20 cellular contexts compared by ENCODE assay signal in genomic region chr16:73187163-73187562, GRCh38.
DNase-seq lines count a peak whose midpoint lies in the region; ATAC-seq and TF ChIP-seq lines count a peak whose summit lies in the region.
"Had no signal": no experiment of that assay in that cellular context is flagged by ENCODE, and none has a peak within 500 bp of the region (broad histone marks: within the 10 kb centered on the region; RNA-seq: fewer than 3 reads in every experiment).

No MANE protein-coding gene starts in this region.

- no peaks in the 10 kb centered on the region for H3K36me3 ChIP-seq in HEK293 (ENCODE audit: control insufficient read depth in 2 of 2, insufficient read depth in 1 of 2, low read length in 2 of 2)
- no peaks in the 10 kb centered on the region for H3K36me3 ChIP-seq in SK-N-SH (replicated peaks in 1 of 2; ENCODE audit: control insufficient read depth in 1 of 2, insufficient read depth in 2 of 2, low read length in 1 of 2)
- no peaks in the 10 kb centered on the region for H3K36me3 ChIP-seq in mesodermal cell (ENCODE audit: control insufficient read depth, insufficient read depth, low read length)
- H3K36me3 ChIP-seq: BLaER1 treated with 17β-estradiol and CSF1 and Interleukin-3, amounts not matched to agents 10 nM and 100 nM; Peyer's patch; SJCRH30 had no signal

- H2AFZ ChIP-seq in SK-N-SH (ENCODE audit: low read depth) = peak overlapping the region; percentile 31; the same call in 1 of the 2 replicates

- no peak overlapping the region for H3K4me3 Mint-ChIP-seq in stimulated activated effector memory CD8-positive, alpha-beta T cell treated with anti-CD3 and anti-CD28 coated beads, Interleukin-12 subunit alpha, Interleukin-12 subunit beta, amount 100 ng/mL, for 72 hours
- H3K4me3 Mint-ChIP-seq: CD4-positive, alpha-beta memory T cell had no signal

- 18% methylated on average over 2 of the region's 2 CpGs for WGBS in SK-N-SH (ENCODE audit: low lambda C conversion rate)
- WGBS in mesodermal cell (ENCODE audit: insufficient coverage in 2 of 2), 2 experiments = 88% methylated on average over 1 of the region's 2 CpGs; no CpG with 5 or more reads in 1 of the 2 experiments

- no peak overlapping the region for H3K9ac ChIP-seq in SK-N-SH
- H3K9ac ChIP-seq: BLaER1 treated with 17β-estradiol and CSF1 and Interleukin-3, amounts not matched to agents 10 nM and 100 nM; KMS-11 had no signal

- no peak for DNase-seq in SK-N-SH
- no peak for DNase-seq in choroid plexus epithelial cell (ENCODE audit: low read depth)
- DNase-seq in NCI-H1694 (lab: John Stamatoyannopoulos, UW) = no peak
- DNase-seq in stimulated activated effector memory CD8-positive, alpha-beta T cell treated with anti-CD3 and anti-CD28 coated beads, Interleukin-12 subunit alpha, Interleukin-12 subunit beta, amount 100 ng/mL, for 72 hours (ENCODE audit: low spot score in 2 of 2) = no peak
- no peak for DNase-seq in glomerular visceral epithelial cell (ENCODE audit: extremely low spot score)
- DNase-seq in NCI-H1436 (lab: John Stamatoyannopoulos, UW) = no peak
- DNase-seq: 8988T; CD4-positive, alpha-beta memory T cell; DMS153; NCI-H1105; NCI-H2081 treated with DMSO at 0.1 percent for 48 hours; NCI-H2171 treated with DMSO at 0.1 percent for 48 hours; NCI-H526; Peyer's patch; SJCRH30; SW 1271 had no signal

- TF ChIP-seq RAD21 in SK-N-SH (IDR thresholded peaks at IDR 0.05; ENCODE audit: low read length) = 0 out of 2 replicates have a peak, but pooled peaks have one; percentile 13

- H3K9me3 Mint-ChIP-seq in stimulated activated effector memory CD8-positive, alpha-beta T cell treated with anti-CD3 and anti-CD28 coated beads, Interleukin-12 subunit alpha, Interleukin-12 subunit beta, amount 100 ng/mL, for 72 hours = peaks cover 3% of the 10 kb centered on the region

- ATAC-seq in stimulated activated effector memory CD8-positive, alpha-beta T cell treated with anti-CD3 and anti-CD28 coated beads, Interleukin-12 subunit alpha, Interleukin-12 subunit beta, amount 100 ng/mL, for 72 hours = no peak

- peak in 1 of 2 experiments; percentile 73; a peak in 2 of 4 replicates for TF ChIP-seq EP300 in SK-N-SH (IDR thresholded peaks at IDR 0.05; ENCODE audit: borderline replicate concordance in 1 of 2, low read depth in 1 of 2, low read length in 1 of 2)

- no peak overlapping the region for H3K4me2 ChIP-seq in SK-N-SH
- H3K4me2 ChIP-seq: BLaER1 treated with 17β-estradiol and CSF1 and Interleukin-3, amounts not matched to agents 10 nM and 100 nM; KMS-11 had no signal

- POLR2A ChIA-PET in HEK293 (lab: Yijun Ruan, JAX) = no interaction called here
- POLR2A ChIA-PET in SK-N-SH (lab: Yijun Ruan, JAX) = no interaction called here

- TF ChIP-seq CTCF in HEK293 (tag by site-specific recombination; IDR thresholded peaks at IDR 0.05) (no peak), SK-N-SH (IDR thresholded peaks at IDR 0.05) (no peak), choroid plexus epithelial cell (conservative IDR thresholded peaks at IDR 0.05; ENCODE audit: low read depth, low read length) (peak; percentile 26)

- H3K27ac Mint-ChIP-seq in stimulated activated effector memory CD8-positive, alpha-beta T cell treated with anti-CD3 and anti-CD28 coated beads, Interleukin-12 subunit alpha, Interleukin-12 subunit beta, amount 100 ng/mL, for 72 hours = no peak overlapping the region
- H3K27ac Mint-ChIP-seq: CD4-positive, alpha-beta memory T cell had no signal

- no peaks in the 10 kb centered on the region for H4K20me1 ChIP-seq in SK-N-SH (ENCODE audit: insufficient read depth)
- H4K20me1 ChIP-seq: BLaER1 treated with 17β-estradiol and CSF1 and Interleukin-3, amounts not matched to agents 10 nM and 100 nM had no signal

- H3F3A ChIP-seq in SK-N-SH (replicated peaks; ENCODE audit: insufficient read depth) = no peaks in the 10 kb centered on the region

- peaks cover 7% of the 10 kb centered on the region; the same call in 1 of the 2 replicates for H3K4me1 ChIP-seq in HEK293 (ENCODE audit: control insufficient read depth, insufficient read depth, low read length)
- peaks cover 3 to 25% of the 10 kb centered on the region in 2 experiments for H3K4me1 ChIP-seq in SK-N-SH (ENCODE audit: control insufficient read depth in 1 of 2, insufficient read depth in 2 of 2, low read depth in 1 of 2, low read length in 1 of 2)
- peaks cover 10% of the 10 kb centered on the region for H3K4me1 ChIP-seq in mesodermal cell (ENCODE audit: control insufficient read depth, insufficient read depth, low read length, poor library complexity, severe bottlenecking)
- H3K4me1 ChIP-seq: Peyer's patch, SJCRH30 had no signal

- H3K9me3 ChIP-seq in HEK293 (ENCODE audit: control insufficient read depth, insufficient read depth, low read depth, low read length) = no peaks in the 10 kb centered on the region
- H3K9me3 ChIP-seq in SK-N-SH = no peaks in the 10 kb centered on the region
- H3K9me3 ChIP-seq in mesodermal cell (ENCODE audit: control insufficient read depth, low read length) = no peaks in the 10 kb centered on the region
- H3K9me3 ChIP-seq: Peyer's patch, SJCRH30 had no signal

- CTCF ChIA-PET in HEK293 (lab: Yijun Ruan, JAX) = interaction anchor here (0.7 kb wide), 1 partner anchor 354 kb away, joined by 3 read pairs; no protein-coding TSS in a partner anchor
- CTCF ChIA-PET in SK-N-SH (lab: Yijun Ruan, JAX) = interaction anchor here (1.1 kb wide), 1 partner anchor 692 kb away, joined by 3 read pairs; no protein-coding TSS in a partner anchor

- no peaks in the 10 kb centered on the region for H3K36me3 Mint-ChIP-seq in stimulated activated effector memory CD8-positive, alpha-beta T cell treated with anti-CD3 and anti-CD28 coated beads, Interleukin-12 subunit alpha, Interleukin-12 subunit beta, amount 100 ng/mL, for 72 hours
- H3K36me3 Mint-ChIP-seq: CD4-positive, alpha-beta memory T cell had no signal

- H3K79me2 ChIP-seq in SK-N-SH (ENCODE audit: insufficient read depth) = no peaks in the 10 kb centered on the region

- H3K4me1 Mint-ChIP-seq in stimulated activated effector memory CD8-positive, alpha-beta T cell treated with anti-CD3 and anti-CD28 coated beads, Interleukin-12 subunit alpha, Interleukin-12 subunit beta, amount 100 ng/mL, for 72 hours = no peaks in the 10 kb centered on the region
- H3K4me1 Mint-ChIP-seq: CD4-positive, alpha-beta memory T cell had no signal

- H3K27me3 ChIP-seq in SK-N-SH (ENCODE audit: insufficient read depth) = no peaks in the 10 kb centered on the region
- H3K27me3 ChIP-seq: BLaER1 treated with 17β-estradiol and CSF1 and Interleukin-3, amounts not matched to agents 10 nM and 100 nM; Peyer's patch; SJCRH30 had no signal

- no peaks in the 10 kb centered on the region for H3K9me2 ChIP-seq in SK-N-SH

- H3K27ac ChIP-seq in HEK293 (ENCODE audit: extremely low read depth, low read depth, low read length) (no peak overlapping the region; the same call in 1 of the 2 replicates), SK-N-SH (ENCODE audit: low read depth in 2 of 2, low read length in 1 of 2) (peak overlapping the region; percentile 9 to 43; a peak in 2 of 4 replicates), mesodermal cell (ENCODE audit: low read depth, low read length, severe bottlenecking) (peak overlapping the region; percentile 33)
- H3K27ac ChIP-seq: BLaER1 treated with 17β-estradiol and CSF1 and Interleukin-3, amounts not matched to agents 10 nM and 100 nM; KMS-11; Peyer's patch; SJCRH30 had no signal

- H3K4me3 ChIP-seq in HEK293 (ENCODE audit: low read depth, low read length) (no peak overlapping the region), SK-N-SH (ENCODE audit: low read depth in 2 of 2, low read length in 1 of 2) (no peak overlapping the region), choroid plexus epithelial cell (ENCODE audit: low read depth, low read length) (no peak overlapping the region), mesodermal cell (ENCODE audit: extremely low read depth, insufficient read depth, low read length, poor library complexity, severe bottlenecking) (no peak overlapping the region)
- H3K4me3 ChIP-seq: BLaER1 treated with 17β-estradiol and CSF1 and Interleukin-3, amounts not matched to agents 10 nM and 100 nM; Peyer's patch; SJCRH30 had no signal

TF ChIP-seq in HEK293, 187 proteins besides CTCF, POLR2A, EP300 and RAD21:
- TF ChIP-seq REPIN1 (tag by site-specific recombination; IDR thresholded peaks at IDR 0.05; ENCODE audit: low read depth) = no peak
- TF ChIP-seq, protein P1, sequence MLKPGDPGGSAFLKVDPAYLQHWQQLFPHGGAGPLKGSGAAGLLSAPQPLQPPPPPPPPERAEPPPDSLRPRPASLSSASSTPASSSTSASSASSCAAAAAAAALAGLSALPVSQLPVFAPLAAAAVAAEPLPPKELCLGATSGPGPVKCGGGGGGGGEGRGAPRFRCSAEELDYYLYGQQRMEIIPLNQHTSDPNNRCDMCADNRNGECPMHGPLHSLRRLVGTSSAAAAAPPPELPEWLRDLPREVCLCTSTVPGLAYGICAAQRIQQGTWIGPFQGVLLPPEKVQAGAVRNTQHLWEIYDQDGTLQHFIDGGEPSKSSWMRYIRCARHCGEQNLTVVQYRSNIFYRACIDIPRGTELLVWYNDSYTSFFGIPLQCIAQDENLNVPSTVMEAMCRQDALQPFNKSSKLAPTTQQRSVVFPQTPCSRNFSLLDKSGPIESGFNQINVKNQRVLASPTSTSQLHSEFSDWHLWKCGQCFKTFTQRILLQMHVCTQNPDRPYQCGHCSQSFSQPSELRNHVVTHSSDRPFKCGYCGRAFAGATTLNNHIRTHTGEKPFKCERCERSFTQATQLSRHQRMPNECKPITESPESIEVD (tag by site-specific recombination; IDR thresholded peaks at IDR 0.05) = peak; percentile 35; the same call in 1 of the 2 replicates
- no peak for TF ChIP-seq ZNF658 (tag by site-specific recombination; IDR thresholded peaks at IDR 0.05)

TF ChIP-seq in SK-N-SH, 30 proteins besides CTCF, POLR2A, EP300 and RAD21:
- TF ChIP-seq, protein P2, sequence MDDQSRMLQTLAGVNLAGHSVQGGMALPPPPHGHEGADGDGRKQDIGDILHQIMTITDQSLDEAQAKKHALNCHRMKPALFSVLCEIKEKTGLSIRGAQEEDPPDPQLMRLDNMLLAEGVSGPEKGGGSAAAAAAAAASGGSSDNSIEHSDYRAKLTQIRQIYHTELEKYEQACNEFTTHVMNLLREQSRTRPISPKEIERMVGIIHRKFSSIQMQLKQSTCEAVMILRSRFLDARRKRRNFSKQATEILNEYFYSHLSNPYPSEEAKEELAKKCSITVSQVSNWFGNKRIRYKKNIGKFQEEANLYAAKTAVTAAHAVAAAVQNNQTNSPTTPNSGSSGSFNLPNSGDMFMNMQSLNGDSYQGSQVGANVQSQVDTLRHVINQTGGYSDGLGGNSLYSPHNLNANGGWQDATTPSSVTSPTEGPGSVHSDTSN (IDR thresholded peaks at IDR 0.05) = peak; percentile 66
- TF ChIP-seq RCOR1 (IDR thresholded peaks at IDR 0.05; ENCODE audit: low read length) (peak; percentile 45; the same call in 1 of the 2 replicates), GATA2 (CRISPR knock-in tag; IDR thresholded peaks at IDR 0.05) (peak; percentile 88), SMC3 (IDR thresholded peaks at IDR 0.05; ENCODE audit: low read depth, low read length) (no peak), TCF12 (IDR thresholded peaks at IDR 0.05) (peak; percentile 73)
